22 cellular contexts compared by ENCODE assay signal in genomic region chr6:26335631-26336323, GRCh38. TPM values are rescaled to one million over a fixed set of nuclear protein-coding genes. Genes with fewer than 3 reads are reported as not detected.
DNase-seq lines count a peak whose midpoint lies in the region; ATAC-seq and TF ChIP-seq lines count a peak whose summit lies in the region.
"Had no signal": no experiment of that assay in that cellular context is flagged by ENCODE, and none has a peak within 500 bp of the region (broad histone marks: within the 10 kb centered on the region; RNA-seq: fewer than 3 reads in every experiment).

No MANE protein-coding gene starts in this region.

- no peak for ATAC-seq in activated CD8-positive, alpha-beta memory T cell treated with anti-CD3 and anti-CD28 coated beads, Interleukin-2, amount 10 ng/mL, durations not matched to agents 7 days and 5 days
- ATAC-seq: gastroesophageal sphincter; stimulated activated effector memory CD8-positive, alpha-beta T cell treated with anti-CD3 and anti-CD28 coated beads, Interleukin-12 subunit alpha, Interleukin-12 subunit beta, amount 100 ng/mL, for 72 hours had no signal

- no peak overlapping the region for H2AFZ ChIP-seq in osteoblast (ENCODE audit: low read length)

- TF ChIP-seq CTCF in osteoblast (IDR thresholded peaks at IDR 0.05; ENCODE audit: extremely low read depth, low read depth, low read length) (no peak), left ventricle myocardium inferior (IDR thresholded peaks at IDR 0.05; ENCODE audit: borderline replicate concordance) (no peak), adrenal gland (IDR thresholded peaks at IDR 0.05) (no peak)

- WGBS in adrenal gland, 4 donors: 63 to 74% (median 69%) methylated on average over 4 of the region's 4 CpGs

- no peak for DNase-seq in activated CD8-positive, alpha-beta memory T cell treated with anti-CD3 and anti-CD28 coated beads, Interleukin-2, amount 10 ng/mL, durations not matched to agents 7 days and 5 days
- no peak for DNase-seq in activated CD8-positive, alpha-beta memory T cell treated with anti-CD3 and anti-CD28 coated beads, Interleukin-2, amount 50 U/mL, for 4 hours
- DNase-seq in activated T-helper 1 cell treated with anti-CD3 and anti-CD28 coated beads, Interleukin-12 subunit alpha, Interleukin-12 subunit beta, Interleukin-2, Interleukin-4 antibody, amounts not matched to agents 30 ng/mL and 10 ng/mL and 1 ng/mL, durations not matched to agents 14 hours and 24 hours and 36 hours (ENCODE audit: low spot score): no peak
- DNase-seq in osteoblast (ENCODE audit: insufficient read length, low spot score, missing footprints) (no peak), COLO829 (ENCODE audit: low spot score) (no peak), left ventricle myocardium inferior (no peak), adrenal gland (no peak)
- DNase-seq: activated CD4-positive, alpha-beta T cell treated with anti-CD3 and anti-CD28 coated beads for 4 hours; activated T-cell treated with anti-CD3 and anti-CD28 coated beads, Interleukin-2, amount 50 U/mL, for 48 hours; dorsolateral prefrontal cortex; NCI-H2081; NCI-H510A treated with DMSO at 0.1 percent for 48 hours; retina; SHP77; stimulated activated CD4-positive, alpha-beta T cell treated with anti-CD3 and anti-CD28 coated beads, Interleukin-15, amount 100 ng/mL, for 24 hours; T1000; transverse colon had no signal

- H3K79me2 ChIP-seq in osteoblast (ENCODE audit: insufficient read depth, low read length): no peaks in the 10 kb centered on the region

- H4K20me1 ChIP-seq in osteoblast (ENCODE audit: insufficient read depth, low read length): no peaks in the 10 kb centered on the region

- H3K4me1 Mint-ChIP-seq in activated CD8-positive, alpha-beta memory T cell treated with anti-CD3 and anti-CD28 coated beads, Interleukin-2, amount 10 ng/mL, durations not matched to agents 7 days and 5 days: peaks cover 49% of the 10 kb centered on the region
- H3K4me1 Mint-ChIP-seq in activated T-helper 1 cell treated with anti-CD3 and anti-CD28 coated beads, Interleukin-12 subunit alpha, Interleukin-12 subunit beta, Interleukin-2, Interleukin-4 antibody, amounts not matched to agents 30 ng/mL and 10 ng/mL and 1 ng/mL, durations not matched to agents 14 hours and 24 hours and 36 hours (ENCODE audit: low read depth): peaks cover 52% of the 10 kb centered on the region

- H3K27ac Mint-ChIP-seq in activated CD8-positive, alpha-beta memory T cell treated with anti-CD3 and anti-CD28 coated beads, Interleukin-2, amount 10 ng/mL, durations not matched to agents 7 days and 5 days: peak overlapping the region; percentile 67
- H3K27ac Mint-ChIP-seq in activated T-helper 1 cell treated with anti-CD3 and anti-CD28 coated beads, Interleukin-12 subunit alpha, Interleukin-12 subunit beta, Interleukin-2, Interleukin-4 antibody, amounts not matched to agents 30 ng/mL and 10 ng/mL and 1 ng/mL, durations not matched to agents 14 hours and 24 hours and 36 hours: peak overlapping the region; percentile 35
- H3K27ac Mint-ChIP-seq: stimulated activated effector memory CD8-positive, alpha-beta T cell treated with anti-CD3 and anti-CD28 coated beads, Interleukin-12 subunit alpha, Interleukin-12 subunit beta, amount 100 ng/mL, for 72 hours had no signal

- H3K27ac ChIP-seq in KOPT-K1 (ENCODE audit: low read depth, low read length, poor library complexity, severe bottlenecking) (peak overlapping the region; percentile 46), osteoblast (ENCODE audit: low read depth, low read length) (no peak overlapping the region), left ventricle myocardium inferior (replicated peaks) (no peak overlapping the region), adrenal gland (no peak overlapping the region)
- H3K27ac ChIP-seq: cardiac muscle cell, dorsolateral prefrontal cortex, gastroesophageal sphincter, transverse colon had no signal

- peaks cover 9% of the 10 kb centered on the region for H3K27me3 Mint-ChIP-seq in activated CD8-positive, alpha-beta memory T cell treated with anti-CD3 and anti-CD28 coated beads, Interleukin-2, amount 10 ng/mL, durations not matched to agents 7 days and 5 days
- H3K27me3 Mint-ChIP-seq in activated T-helper 1 cell treated with anti-CD3 and anti-CD28 coated beads, Interleukin-12 subunit alpha, Interleukin-12 subunit beta, Interleukin-2, Interleukin-4 antibody, amounts not matched to agents 30 ng/mL and 10 ng/mL and 1 ng/mL, durations not matched to agents 14 hours and 24 hours and 36 hours (ENCODE audit: insufficient read depth): peaks cover 6% of the 10 kb centered on the region

- H3K36me3 Mint-ChIP-seq in activated CD8-positive, alpha-beta memory T cell treated with anti-CD3 and anti-CD28 coated beads, Interleukin-2, amount 10 ng/mL, durations not matched to agents 7 days and 5 days: no peaks in the 10 kb centered on the region
- no peaks in the 10 kb centered on the region for H3K36me3 Mint-ChIP-seq in activated T-helper 1 cell treated with anti-CD3 and anti-CD28 coated beads, Interleukin-12 subunit alpha, Interleukin-12 subunit beta, Interleukin-2, Interleukin-4 antibody, amounts not matched to agents 30 ng/mL and 10 ng/mL and 1 ng/mL, durations not matched to agents 14 hours and 24 hours and 36 hours (ENCODE audit: low read depth)
- H3K36me3 Mint-ChIP-seq: CD4-positive, CD25-positive, alpha-beta regulatory T cell had no signal

- no peaks in the 10 kb centered on the region for H3K9me3 ChIP-seq in KOPT-K1 (ENCODE audit: insufficient read depth, low read length, poor library complexity, severe bottlenecking)
- H3K9me3 ChIP-seq in osteoblast (ENCODE audit: low read depth, low read length): no peaks in the 10 kb centered on the region
- H3K9me3 ChIP-seq in left ventricle myocardium inferior (replicated peaks): no peaks in the 10 kb centered on the region
- H3K9me3 ChIP-seq in adrenal gland (replicated peaks in 1 of 3): no peaks in the 10 kb centered on the region
- H3K9me3 ChIP-seq: gastroesophageal sphincter, transverse colon had no signal

- H3K27me3 ChIP-seq in osteoblast (ENCODE audit: insufficient read depth, low read length) (no peaks in the 10 kb centered on the region), left ventricle myocardium inferior (ENCODE audit: low read depth) (peaks cover 46% of the 10 kb centered on the region), adrenal gland (peaks cover 30% of the 10 kb centered on the region)

- CTCF ChIA-PET in activated CD8-positive, alpha-beta memory T cell treated with anti-CD3 and anti-CD28 coated beads, Interleukin-2, amount 10 ng/mL, durations not matched to agents 7 days and 5 days (lab: Charles Lee): interaction anchor here (0.8 to 3.2 kb wide), 6 partner anchors 27 to 260 kb away, joined by 3 to 17 read pairs (median 5); no protein-coding TSS in a partner anchor

- H3K9me3 Mint-ChIP-seq in activated CD8-positive, alpha-beta memory T cell treated with anti-CD3 and anti-CD28 coated beads, Interleukin-2, amount 10 ng/mL, durations not matched to agents 7 days and 5 days (ENCODE audit: low read depth): no peaks in the 10 kb centered on the region
- no peaks in the 10 kb centered on the region for H3K9me3 Mint-ChIP-seq in activated T-helper 1 cell treated with anti-CD3 and anti-CD28 coated beads, Interleukin-12 subunit alpha, Interleukin-12 subunit beta, Interleukin-2, Interleukin-4 antibody, amounts not matched to agents 30 ng/mL and 10 ng/mL and 1 ng/mL, durations not matched to agents 14 hours and 24 hours and 36 hours
- H3K9me3 Mint-ChIP-seq: stimulated activated effector memory CD8-positive, alpha-beta T cell treated with anti-CD3 and anti-CD28 coated beads, Interleukin-12 subunit alpha, Interleukin-12 subunit beta, amount 100 ng/mL, for 72 hours had no signal

- peak overlapping the region; percentile 36 for H3K4me2 ChIP-seq in osteoblast (ENCODE audit: insufficient read depth, low read length)

- no peak overlapping the region for H3K4me3 ChIP-seq in osteoblast (ENCODE audit: insufficient read depth, low read length)
- H3K4me3 ChIP-seq in left ventricle myocardium inferior: no peak overlapping the region
- no peak overlapping the region for H3K4me3 ChIP-seq in adrenal gland
- H3K4me3 ChIP-seq: cardiac muscle cell, dorsolateral prefrontal cortex, gastroesophageal sphincter, transverse colon had no signal

- intact Hi-C loops in activated T-helper 1 cell treated with anti-CD3 and anti-CD28 coated beads, Interleukin-12 subunit alpha, Interleukin-12 subunit beta, Interleukin-2, Interleukin-4 antibody, amounts not matched to agents 30 ng/mL and 10 ng/mL and 1 ng/mL, durations not matched to agents 14 hours and 24 hours and 36 hours (cut with micrococcal nuclease): no loop called here
- intact Hi-C loops in left ventricle myocardium inferior (cut with micrococcal nuclease) (no loop called here), adrenal gland (cut with DNase I) (no loop called here)

- H3K4me1 ChIP-seq in osteoblast (ENCODE audit: insufficient read depth, low read length) (peaks cover 27% of the 10 kb centered on the region), left ventricle myocardium inferior (peaks cover 11% of the 10 kb centered on the region), adrenal gland (replicated peaks in 1 of 2) (no peaks in the 10 kb centered on the region)
- H3K4me1 ChIP-seq: gastroesophageal sphincter had no signal

- no peak overlapping the region for H3K4me3 Mint-ChIP-seq in activated CD8-positive, alpha-beta memory T cell treated with anti-CD3 and anti-CD28 coated beads, Interleukin-2, amount 10 ng/mL, durations not matched to agents 7 days and 5 days
- H3K4me3 Mint-ChIP-seq in activated T-helper 1 cell treated with anti-CD3 and anti-CD28 coated beads, Interleukin-12 subunit alpha, Interleukin-12 subunit beta, Interleukin-2, Interleukin-4 antibody, amounts not matched to agents 30 ng/mL and 10 ng/mL and 1 ng/mL, durations not matched to agents 14 hours and 24 hours and 36 hours: no peak overlapping the region
- H3K4me3 Mint-ChIP-seq: CD4-positive, CD25-positive, alpha-beta regulatory T cell; stimulated activated effector memory CD8-positive, alpha-beta T cell treated with anti-CD3 and anti-CD28 coated beads, Interleukin-12 subunit alpha, Interleukin-12 subunit beta, amount 100 ng/mL, for 72 hours had no signal

- H3K36me3 ChIP-seq in KOPT-K1 (ENCODE audit: insufficient read depth, low read length) (no peaks in the 10 kb centered on the region), osteoblast (ENCODE audit: insufficient read depth, low read length) (no peaks in the 10 kb centered on the region), left ventricle myocardium inferior (no peaks in the 10 kb centered on the region), adrenal gland (replicated peaks in 1 of 2) (no peaks in the 10 kb centered on the region)
- H3K36me3 ChIP-seq: cardiac muscle cell, gastroesophageal sphincter, transverse colon had no signal

- no peak for TF ChIP-seq POLR2A in adrenal gland (IDR thresholded peaks at IDR 0.05)

RNA-seq across cellular contexts. Expression of gene BTN3A2, which starts 29.2 kb away (rescaled TPM):
- total RNA-seq in activated CD8-positive, alpha-beta memory T cell treated with anti-CD3 and anti-CD28 coated beads, Interleukin-2, amount 10 ng/mL, durations not matched to agents 7 days and 5 days: 10 to 100 TPM; 57.4 to 60.1 TPM
- total RNA-seq in activated T-helper 1 cell treated with anti-CD3 and anti-CD28 coated beads, Interleukin-12 subunit alpha, Interleukin-12 subunit beta, Interleukin-2, Interleukin-4 antibody, amounts not matched to agents 30 ng/mL and 10 ng/mL and 1 ng/mL, durations not matched to agents 14 hours and 24 hours and 36 hours: 45.3 and 51.8 TPM in 2 replicates
- total RNA-seq in osteoblast: 24.2 and 25.0 TPM in 2 replicates
- total RNA-seq in left ventricle myocardium inferior: 13.1 TPM
- total RNA-seq in adrenal gland: 10 to 100 TPM; 31.4 to 95.3 (median 54.1) TPM
- 10 to 100 TPM; 30.4 to 33.7 (median 31.4) TPM for polyA plus RNA-seq in adrenal gland

RNA-seq across cellular contexts. Expression of gene BTN2A2, which starts 47.1 kb away (rescaled TPM):
- 10 to 100 TPM; 24.8 to 26.7 TPM for total RNA-seq in activated CD8-positive, alpha-beta memory T cell treated with anti-CD3 and anti-CD28 coated beads, Interleukin-2, amount 10 ng/mL, durations not matched to agents 7 days and 5 days
- 21.7 and 25.4 TPM in 2 replicates for total RNA-seq in activated T-helper 1 cell treated with anti-CD3 and anti-CD28 coated beads, Interleukin-12 subunit alpha, Interleukin-12 subunit beta, Interleukin-2, Interleukin-4 antibody, amounts not matched to agents 30 ng/mL and 10 ng/mL and 1 ng/mL, durations not matched to agents 14 hours and 24 hours and 36 hours
- total RNA-seq in osteoblast: 16.3 and 17.4 TPM in 2 replicates
- total RNA-seq in left ventricle myocardium inferior: 4.2 TPM
- total RNA-seq in adrenal gland: 10 to 100 TPM; 12.8 to 29.8 (median 20.2) TPM
- polyA plus RNA-seq in adrenal gland: 10 to 100 TPM in 2 of 3 donors, 1 to 10 TPM in 1; 9.6 to 24.5 (median 11.1) TPM
